ENCODE assay signal across 28 cellular contexts in the genomic region with DNA sequence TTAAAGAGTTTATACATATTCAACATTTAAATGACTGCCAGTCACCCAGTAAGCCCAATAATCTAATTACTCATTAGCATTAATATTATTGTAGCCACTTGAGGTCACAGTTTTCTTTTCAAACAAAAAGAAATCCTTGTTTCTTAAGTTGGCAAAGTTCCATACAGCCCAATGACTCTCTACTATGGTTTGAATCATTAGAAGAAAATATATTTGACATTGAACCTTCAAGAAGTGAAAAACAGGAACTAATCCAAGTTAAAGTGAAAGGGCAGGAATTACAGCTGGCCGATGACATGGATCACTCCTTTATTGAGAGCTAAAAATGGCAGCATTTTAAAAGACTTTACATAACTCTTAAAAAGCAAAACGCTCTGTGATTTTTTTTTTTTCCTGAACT.
DNase-seq lines count a peak whose midpoint lies in the region; ATAC-seq and TF ChIP-seq lines count a peak whose summit lies in the region.
"Had no signal": no experiment of that assay in that cellular context is flagged by ENCODE, and none has a peak within 500 bp of the region (broad histone marks: within the 10 kb centered on the region; RNA-seq: fewer than 3 reads in every experiment).

No MANE protein-coding gene starts in this region.

- DNase-seq in EL (peak; percentile 10), PC-3 (peak; percentile 21), fibroblast of pulmonary artery (ENCODE audit: low read depth) (peak; percentile 6), osteoblast (ENCODE audit: insufficient read length, low spot score, missing footprints) (peak; percentile 71), psoas muscle (no peak), iPS-NIHi11 (ENCODE audit: low spot score) (no peak), Peyer's patch (no peak)
- DNase-seq: activated CD4-positive, alpha-beta T cell treated with anti-CD3 and anti-CD28 coated beads, Interleukin-2, amount 50 U/mL, for 1 hour; activated CD8-positive, alpha-beta memory T cell treated with anti-CD3 and anti-CD28 coated beads, Interleukin-2, amount 10 ng/mL, durations not matched to agents 7 days and 5 days; activated naive CD4-positive, alpha-beta T cell treated with Interleukin-2 at 50 U/mL for 16 hours; activated T-cell treated with anti-CD3 and anti-CD28 coated beads, Interleukin-2, amount 50 U/mL, for 72 hours; amniotic stem cell; CD4-positive, alpha-beta T cell; DMS 273 treated with DMSO at 0.1 percent for 48 hours; endodermal cell; GOT3; heart right ventricle; immature natural killer cell; Kasumi-1; NCI-H1092; NCI-H187 treated with DMSO at 0.1 percent for 48 hours; NCI-H69; nephron progenitor cell; sigmoid colon had no signal

- H2AFZ ChIP-seq in PC-3 (ENCODE audit: low read length) = no peak overlapping the region
- peak overlapping the region; percentile 18 for H2AFZ ChIP-seq in osteoblast (ENCODE audit: low read length)

- BruUV-seq in PC-3 (replicated peaks; lab: Mats Ljungman, UMichigan) = no TSS peak

- H4K20me1 ChIP-seq in PC-3 (ENCODE audit: low read length) (no peaks in the 10 kb centered on the region), osteoblast (ENCODE audit: insufficient read depth, low read length) (no peaks in the 10 kb centered on the region)

- no peaks in the 10 kb centered on the region for H3K27me3 ChIP-seq in PC-3 (ENCODE audit: low read length)
- H3K27me3 ChIP-seq in osteoblast (ENCODE audit: insufficient read depth, low read length) = no peaks in the 10 kb centered on the region
- no peaks in the 10 kb centered on the region for H3K27me3 ChIP-seq in psoas muscle (ENCODE audit: insufficient read depth in 3 of 3, low read length in 2 of 3)
- H3K27me3 ChIP-seq in Peyer's patch = no peaks in the 10 kb centered on the region
- H3K27me3 ChIP-seq: heart right ventricle, sigmoid colon had no signal

- H3F3A ChIP-seq in PC-3 (ENCODE audit: low read length, unreplicated experiment) = no peaks in the 10 kb centered on the region

- intact Hi-C loops in PC-3 (cut with micrococcal nuclease) (no loop called here), psoas muscle (cut with DNase I) (no loop called here)

- peaks cover 14% of the 10 kb centered on the region for H3K4me1 ChIP-seq in PC-3 (ENCODE audit: insufficient read depth, low read length)
- peaks cover 12% of the 10 kb centered on the region for H3K4me1 ChIP-seq in osteoblast (ENCODE audit: insufficient read depth, low read length)
- no peaks in the 10 kb centered on the region for H3K4me1 ChIP-seq in psoas muscle
- H3K4me1 ChIP-seq in Peyer's patch = no peaks in the 10 kb centered on the region
- H3K4me1 ChIP-seq: sigmoid colon had no signal

- H3K9me2 ChIP-seq in PC-3 (replicated peaks; ENCODE audit: low read length) = no peaks in the 10 kb centered on the region

- H3K9ac ChIP-seq in PC-3 (ENCODE audit: low read length) = no peak overlapping the region

- H3K4me2 ChIP-seq in PC-3 (ENCODE audit: low read length) = peak overlapping the region; percentile 2; the same call in 1 of the 2 replicates
- H3K4me2 ChIP-seq in osteoblast (ENCODE audit: insufficient read depth, low read length) = peak overlapping the region; percentile 2

- H3K9me3 ChIP-seq in PC-3 (ENCODE audit: low read length) (no peaks in the 10 kb centered on the region), osteoblast (ENCODE audit: low read depth, low read length) (no peaks in the 10 kb centered on the region), psoas muscle (no peaks in the 10 kb centered on the region), Peyer's patch (no peaks in the 10 kb centered on the region)
- H3K9me3 ChIP-seq: sigmoid colon had no signal

- H3K27ac ChIP-seq in PC-3 (ENCODE audit: low read length) = no peak overlapping the region
- H3K27ac ChIP-seq in osteoblast (ENCODE audit: low read depth, low read length) = no peak overlapping the region
- H3K27ac ChIP-seq in psoas muscle = no peak overlapping the region
- no peak overlapping the region for H3K27ac ChIP-seq in Peyer's patch
- H3K27ac ChIP-seq: coronary artery, heart right ventricle, sigmoid colon had no signal

- no peaks in the 10 kb centered on the region for H3K79me2 ChIP-seq in PC-3 (ENCODE audit: low read length)
- H3K79me2 ChIP-seq in osteoblast (ENCODE audit: insufficient read depth, low read length) = no peaks in the 10 kb centered on the region

- WGBS in psoas muscle, 3 donors = 26 to 40% (median 26%) methylated on average over 2 of the region's 2 CpGs

- TF ChIP-seq POLR2A in Peyer's patch (IDR thresholded peaks at IDR 0.05) = no peak

- no peak for TF ChIP-seq CTCF in PC-3 (conservative IDR thresholded peaks at IDR 0.05; ENCODE audit: low read depth, low read length)
- TF ChIP-seq CTCF in fibroblast of pulmonary artery (IDR thresholded peaks at IDR 0.05; ENCODE audit: low read length, missing control alignments) = no peak
- no peak for TF ChIP-seq CTCF in osteoblast (IDR thresholded peaks at IDR 0.05; ENCODE audit: extremely low read depth, low read depth, low read length)
- TF ChIP-seq CTCF in psoas muscle (IDR thresholded peaks at IDR 0.05) = no peak
- no peak for TF ChIP-seq CTCF in Peyer's patch (IDR thresholded peaks at IDR 0.05)

- no peaks in the 10 kb centered on the region for H3K36me3 ChIP-seq in PC-3 (ENCODE audit: low read depth, low read length)
- H3K36me3 ChIP-seq in osteoblast (ENCODE audit: insufficient read depth, low read length) = no peaks in the 10 kb centered on the region
- H3K36me3 ChIP-seq in psoas muscle (ENCODE audit: insufficient read depth in 1 of 2, low read depth in 1 of 2) = no peaks in the 10 kb centered on the region
- no peaks in the 10 kb centered on the region for H3K36me3 ChIP-seq in Peyer's patch
- H3K36me3 ChIP-seq: heart right ventricle, sigmoid colon had no signal

- CTCF ChIA-PET in PC-3 (lab: Charles Lee) = no interaction called here

- no peak overlapping the region for H3K4me3 ChIP-seq in PC-3 (ENCODE audit: low read length)
- H3K4me3 ChIP-seq in fibroblast of pulmonary artery (replicated peaks; ENCODE audit: low read depth, low read length) = no peak overlapping the region
- H3K4me3 ChIP-seq in osteoblast (ENCODE audit: insufficient read depth, low read length) = no peak overlapping the region
- H3K4me3 ChIP-seq in psoas muscle = no peak overlapping the region
- no peak overlapping the region for H3K4me3 ChIP-seq in Peyer's patch
- H3K4me3 ChIP-seq: coronary artery, heart right ventricle, sigmoid colon had no signal

- POLR2A ChIA-PET in PC-3 (lab: Charles Lee; ENCODE audit: unreplicated experiment) = no interaction called here

- no peak for ATAC-seq in PC-3
- ATAC-seq in psoas muscle = no peak
- no peak for ATAC-seq in HG02678 (IDR thresholded peaks at IDR 0.05; ENCODE audit: unreplicated experiment)
- ATAC-seq: activated CD8-positive, alpha-beta memory T cell treated with anti-CD3 and anti-CD28 coated beads, Interleukin-2, amount 10 ng/mL, durations not matched to agents 7 days and 5 days; activated T-cell treated with anti-CD3 and anti-CD28 coated beads, Interleukin-2, amount 50 U/mL, for 72 hours; heart right ventricle; Right ventricle myocardium inferior; WTC11 had no signal

Comparison
In these comparisons a context has a peak if more than half of its experiments do, and no peak if none do; other contexts are left out.
1. DNase-seq: peak in EL (single experiment), PC-3 (single experiment), fibroblast of pulmonary artery (single experiment) and osteoblast (single experiment); none in psoas muscle (0 of 2), iPS-NIHi11 (single experiment) and Peyer's patch (0 of 3).